10 cellular contexts compared by ENCODE assay signal in genomic region chr3:121800906-121801305, GRCh38.
"Had no signal": no experiment of that assay in that cellular context is flagged by ENCODE, and none has a peak within 500 bp of the region (broad histone marks: within the 10 kb centered on the region; RNA-seq: fewer than 3 reads in every experiment).

No MANE protein-coding gene starts in this region.

- H3K4me1 Mint-ChIP-seq: mesothelial cell of epicardium had no signal

- H3K4me3 Mint-ChIP-seq: mesothelial cell of epicardium had no signal

- FAIRE-seq: endometrium had no signal

- ATAC-seq: activated naive CD4-positive, alpha-beta T cell treated with anti-CD3 and anti-CD28 coated beads, Interleukin-2, amount 50 U/mL, for 72 hours had no signal

- DNase-seq: activated effector memory CD4-positive, alpha-beta T cell treated with anti-CD3 and anti-CD28 coated beads, Interleukin-2, amount 50 U/mL, for 16 hours; activated T-cell treated with anti-CD3 and anti-CD28 coated beads for 4 hours; anterior cingulate cortex; hypothalamus; kidney glomerular epithelial cell; stimulated activated CD4-positive, alpha-beta T cell treated with anti-CD3 and anti-CD28 coated beads, Interleukin-4, amount 100 ng/mL, for 1 hour; tibial artery had no signal

- H3K27ac Mint-ChIP-seq: activated naive CD4-positive, alpha-beta T cell treated with anti-CD3 and anti-CD28 coated beads, Interleukin-2, amount 50 U/mL, for 72 hours; mesothelial cell of epicardium had no signal

- H3K9me3 Mint-ChIP-seq: activated naive CD4-positive, alpha-beta T cell treated with anti-CD3 and anti-CD28 coated beads, Interleukin-2, amount 50 U/mL, for 72 hours; mesothelial cell of epicardium had no signal
